ENCODE assay signal across 8 cellular contexts in genomic region chr15:88546248-88547129, GRCh38. TPM values are rescaled to one million over a fixed set of nuclear protein-coding genes. Genes with fewer than 3 reads are reported as not detected.
A peak's percentile ranks its signal among the peaks of the same experiment; 100 is the strongest.
DNase-seq lines count a peak whose midpoint lies in the region; ATAC-seq and TF ChIP-seq lines count a peak whose summit lies in the region.

TSS of gene DET1 (minus strand) at chr15:88546681. CDS start at chr15:88531705, 14,976 bp downstream.

- H3K36me3 ChIP-seq in DND-41 (ENCODE audit: insufficient read depth, low read length) = no peaks in the 10 kb centered on the region
- H3K36me3 ChIP-seq in PC-3 (ENCODE audit: low read depth, low read length) = no peaks in the 10 kb centered on the region
- H3K36me3 ChIP-seq in esophagus squamous epithelium = no peaks in the 10 kb centered on the region

- peak within 1 kb of the TSS; percentile 59 to 94 for H3K4me3 ChIP-seq in DND-41 (ENCODE audit: low read depth in 1 of 2, low read length in 2 of 2)
- peak within 1 kb of the TSS; percentile 69 for H3K4me3 ChIP-seq in PC-3 (ENCODE audit: low read length)
- H3K4me3 ChIP-seq in esophagus squamous epithelium = peak within 1 kb of the TSS; percentile 50 to 84 (median 70)

- no peaks in the 10 kb centered on the region for H3K27me3 Mint-ChIP-seq in activated T-cell treated with anti-CD3 and anti-CD28 coated beads, Interleukin-2, amount 50 U/mL, for 4 hours (ENCODE audit: low read depth)

- ATAC-seq in DND-41 (ENCODE audit: insufficient read depth, low read depth) = peak; percentile 97
- ATAC-seq in GM21723 (IDR thresholded peaks at IDR 0.05; ENCODE audit: unreplicated experiment) = peak; percentile 99
- ATAC-seq in PC-3 = peak; percentile 96
- ATAC-seq in activated T-cell treated with anti-CD3 and anti-CD28 coated beads, Interleukin-2, amount 50 U/mL, for 4 hours = peak; percentile 97

- H3K9me2 ChIP-seq in PC-3 (replicated peaks; ENCODE audit: low read length) = no peaks in the 10 kb centered on the region

- no peak for TF ChIP-seq POLR2A in esophagus squamous epithelium (IDR thresholded peaks at IDR 0.05)

- CTCF ChIA-PET in PC-3 (lab: Charles Lee) = no interaction called here

- 12 to 13% methylated on average over 8 of the region's 33 CpGs for WGBS in esophagus squamous epithelium, 2 donors

- intact Hi-C loops in PC-3 (cut with micrococcal nuclease) = loop anchor here (1.0 to 5.0 kb wide), 2 partner anchors 75 to 79 kb away; partner anchors contain the start of genes AEN, MRPL46 and MRPS11
- intact Hi-C loops in esophagus squamous epithelium (cut with DNase I) = no loop called here

- no peaks in the 10 kb centered on the region for H3K27me3 ChIP-seq in DND-41 (ENCODE audit: insufficient read depth, low read length, poor library complexity)
- H3K27me3 ChIP-seq in PC-3 (ENCODE audit: low read length) = no peaks in the 10 kb centered on the region
- H3K27me3 ChIP-seq in esophagus squamous epithelium = no peaks in the 10 kb centered on the region

- H3K36me3 Mint-ChIP-seq in activated T-cell treated with anti-CD3 and anti-CD28 coated beads, Interleukin-2, amount 50 U/mL, for 4 hours (ENCODE audit: insufficient read depth) = peaks cover 2% of the 10 kb centered on the region

- H3K4me1 Mint-ChIP-seq in activated T-cell treated with anti-CD3 and anti-CD28 coated beads, Interleukin-2, amount 50 U/mL, for 4 hours (ENCODE audit: low read depth) = peaks cover 15% of the 10 kb centered on the region

- H3F3A ChIP-seq in PC-3 (ENCODE audit: low read length, unreplicated experiment) = no peaks in the 10 kb centered on the region

- H2AFZ ChIP-seq in DND-41 (ENCODE audit: low read depth, low read length) (peak within 1 kb of the TSS; percentile 97), PC-3 (ENCODE audit: low read length) (peak within 1 kb of the TSS; percentile 100)

- TF ChIP-seq CTCF in DND-41 (IDR thresholded peaks at IDR 0.05; ENCODE audit: borderline replicate concordance, extremely low read depth, low read length, poor library complexity, severe bottlenecking) (peak; percentile 86), PC-3 (conservative IDR thresholded peaks at IDR 0.05; ENCODE audit: low read depth, low read length) (peak; percentile 76), esophagus squamous epithelium (IDR thresholded peaks at IDR 0.05) (peak; percentile 55 to 85 (median 72))

- POLR2A ChIA-PET in PC-3 (lab: Charles Lee; ENCODE audit: unreplicated experiment) = no interaction called here

- H3K9ac ChIP-seq in DND-41 (ENCODE audit: low read depth, low read length) = peak within 1 kb of the TSS; percentile 59
- H3K9ac ChIP-seq in PC-3 (ENCODE audit: low read length) = peak within 1 kb of the TSS; percentile 72

- H3K79me2 ChIP-seq in DND-41 (ENCODE audit: insufficient read depth, low read length) (no peaks in the 10 kb centered on the region), PC-3 (ENCODE audit: low read length) (no peaks in the 10 kb centered on the region)

- TSS peak; percentile 86 for BruUV-seq in PC-3 (replicated peaks; lab: Mats Ljungman, UMichigan)

- in situ Hi-C loops in KBM-7 (cut with MboI; ENCODE audit: low pct_unique_long_range_greater_than_20kb, low sequenced_read_pairs) = no loop called here

- peak within 1 kb of the TSS; percentile 90 for H3K4me3 Mint-ChIP-seq in activated T-cell treated with anti-CD3 and anti-CD28 coated beads, Interleukin-2, amount 50 U/mL, for 4 hours

- H3K4me1 ChIP-seq in DND-41 (ENCODE audit: insufficient read depth, low read length) (peaks cover 22% of the 10 kb centered on the region), PC-3 (ENCODE audit: insufficient read depth, low read length) (no peaks in the 10 kb centered on the region; the same call in 1 of the 2 replicates), esophagus squamous epithelium (peaks cover 0 to 12% (median 0%) of the 10 kb centered on the region in 3 donors)

- H3K27ac ChIP-seq in DND-41 (ENCODE audit: low read length) = peak within 1 kb of the TSS; percentile 81
- H3K27ac ChIP-seq in PC-3 (ENCODE audit: low read length) = peak within 1 kb of the TSS; percentile 40
- H3K27ac ChIP-seq in esophagus squamous epithelium = peak within 1 kb of the TSS; percentile 78 to 90 (median 88)

- H3K4me2 ChIP-seq in DND-41 (ENCODE audit: insufficient read depth, low read length) = peak within 1 kb of the TSS; percentile 79
- H3K4me2 ChIP-seq in PC-3 (ENCODE audit: low read length) = peak within 1 kb of the TSS; percentile 85

- no peaks in the 10 kb centered on the region for H4K20me1 ChIP-seq in DND-41 (ENCODE audit: insufficient read depth, low read length)
- no peaks in the 10 kb centered on the region for H4K20me1 ChIP-seq in PC-3 (ENCODE audit: low read length)

- H3K9me3 Mint-ChIP-seq in activated T-cell treated with anti-CD3 and anti-CD28 coated beads, Interleukin-2, amount 50 U/mL, for 4 hours = peaks cover 4% of the 10 kb centered on the region

- H3K9me3 ChIP-seq in DND-41 (ENCODE audit: insufficient read depth, low read length, severe bottlenecking) = peaks cover 2% of the 10 kb centered on the region
- no peaks in the 10 kb centered on the region for H3K9me3 ChIP-seq in PC-3 (ENCODE audit: low read length)
- H3K9me3 ChIP-seq in esophagus squamous epithelium = no peaks in the 10 kb centered on the region

- DNase-seq in DND-41 (peak; percentile 95), KBM-7 (peak; percentile 99), PC-3 (peak; percentile 93), esophagus squamous epithelium (lab: John Stamatoyannopoulos, UW) (peak; percentile 79), myocyte (ENCODE audit: low read depth) (peak; percentile 97)
- peak; percentile 92 for DNase-seq in activated T-cell treated with anti-CD3 and anti-CD28 coated beads, Interleukin-2, amount 50 U/mL, for 4 hours
- peak; percentile 94 to 95 for DNase-seq in stimulated activated CD8-positive, alpha-beta memory T cell treated with anti-CD3 and anti-CD28 coated beads, Interleukin-7, amount 100 ng/mL, for 4 hours (ENCODE audit: low read depth in 2 of 2)

RNA-seq across cellular contexts. Expression of gene DET1, which starts in this region (rescaled TPM):
- total RNA-seq in PC-3 (2014; rRNA removed) (1.5 and 1.6 TPM in 2 replicates), esophagus squamous epithelium (1 to 10 TPM; 1.8 to 4.2 (median 2.3) TPM), myocyte (7.2 and 9.1 TPM in 2 replicates)
- 1 to 10 TPM in 1 of 3 donors, under 1 TPM in 2; 0.87 to 1.0 (median 0.98) TPM for total RNA-seq in activated T-cell treated with anti-CD3 and anti-CD28 coated beads, Interleukin-2, amount 50 U/mL, for 4 hours
- polyA plus RNA-seq in myocyte (2012) = 6.5 TPM

Comparison
In these comparisons a context has a peak if more than half of its experiments do, and no peak if none do; other contexts are left out.
1. Peak in every context shown above with its lines: DNase-seq, ATAC-seq, H3K4me3 ChIP-seq and H3K27ac ChIP-seq.